19 cellular contexts compared by ENCODE assay signal in genomic region chr2:45845566-45845965, GRCh38.
DNase-seq lines count a peak whose midpoint lies in the region; ATAC-seq and TF ChIP-seq lines count a peak whose summit lies in the region.
"Had no signal": no experiment of that assay in that cellular context is flagged by ENCODE, and none has a peak within 500 bp of the region (broad histone marks: within the 10 kb centered on the region; RNA-seq: fewer than 3 reads in every experiment).

No MANE protein-coding gene starts in this region.

- H3K27me3 Mint-ChIP-seq in CD14-positive monocyte (ENCODE audit: low read depth in 3 of 3): no peaks in the 10 kb centered on the region

- DNase-seq in right lobe of liver (no peak), MM.1S (no peak), fibroblast of villous mesenchyme (ENCODE audit: low read depth) (peak; percentile 31), CD14-positive monocyte (ENCODE audit: low spot score) (no peak), NOMO-1 treated with dmso at 0.1 percent for 144 hours (lab: John Stamatoyannopoulos, UW; ENCODE audit: unreplicated experiment) (no peak), GM19240 (ENCODE audit: insufficient read length, low spot score) (no peak)
- DNase-seq: C1 segment of cervical spinal cord; DMS79; H7; HFFc6; IMR-90; NCI-H1105 treated with DMSO at 0.1 percent for 48 hours; NCI-H1694 treated with DMSO at 0.1 percent for 48 hours; NCI-H510A; NCI-H748 treated with DMSO at 0.1 percent for 48 hours; NK-92 treated with Interleukin-12 subunit alpha and Interleukin-12 subunit beta, amount 100 ng/mL, for 24 hours; SHP77 had no signal

- peak overlapping the region; percentile 17; the same call in 1 of the 2 replicates for H3K4me2 ChIP-seq in MM.1S (ENCODE audit: low read depth, low read length)

- H3K4me3 ChIP-seq in liver (ENCODE audit: low read depth in 1 of 3, low read length in 3 of 3): no peak overlapping the region
- H3K4me3 ChIP-seq in right lobe of liver: no peak overlapping the region
- H3K4me3 ChIP-seq in MM.1S (ENCODE audit: low read length): no peak overlapping the region
- no peak overlapping the region for H3K4me3 ChIP-seq in fibroblast of villous mesenchyme (ENCODE audit: low read depth, low read length)

- H3F3A ChIP-seq in MM.1S (ENCODE audit: insufficient read depth, low read length): peaks cover 15% of the 10 kb centered on the region

- no peak overlapping the region for H2AFZ ChIP-seq in MM.1S (ENCODE audit: low read length)

- H3K9me3 Mint-ChIP-seq in CD14-positive monocyte: peaks cover 0 to 2% (median 0%) of the 10 kb centered on the region in 7 donors

- H3K36me3 Mint-ChIP-seq in CD14-positive monocyte: peaks cover 6 to 17% of the 10 kb centered on the region in 2 donors

- no peak overlapping the region for H3K27ac ChIP-seq in liver (ENCODE audit: low read depth in 1 of 2, low read length in 2 of 2)
- no peak overlapping the region for H3K27ac ChIP-seq in right lobe of liver
- H3K27ac ChIP-seq in MM.1S (ENCODE audit: low read length): no peak overlapping the region

- H3K4me3 Mint-ChIP-seq in CD14-positive monocyte: no peak overlapping the region
- H3K4me3 Mint-ChIP-seq: HFFc6 had no signal

- no peaks in the 10 kb centered on the region for H4K20me1 ChIP-seq in MM.1S (ENCODE audit: insufficient read depth, low read length)

- peaks cover 53% of the 10 kb centered on the region for H3K4me1 Mint-ChIP-seq in CD14-positive monocyte

- H3K9me3 ChIP-seq in liver (ENCODE audit: control insufficient read depth in 4 of 4, low read length in 3 of 4) (no peaks in the 10 kb centered on the region), right lobe of liver (no peaks in the 10 kb centered on the region), MM.1S (replicated peaks; ENCODE audit: insufficient read depth, low read length) (no peaks in the 10 kb centered on the region)

- H3K79me2 ChIP-seq in MM.1S (ENCODE audit: low read length): no peaks in the 10 kb centered on the region

- H3K27me3 ChIP-seq in liver (ENCODE audit: control insufficient read depth in 4 of 4, insufficient read depth in 4 of 4, low read length in 3 of 4) (no peaks in the 10 kb centered on the region), right lobe of liver (no peaks in the 10 kb centered on the region), MM.1S (replicated peaks; ENCODE audit: insufficient read depth, low read length) (no peaks in the 10 kb centered on the region)

- H3K27ac Mint-ChIP-seq in CD14-positive monocyte: no peak overlapping the region
- H3K27ac Mint-ChIP-seq: HFFc6 had no signal

- no peak for TF ChIP-seq POLR2A in right lobe of liver (IDR thresholded peaks at IDR 0.05)

- ATAC-seq in right lobe of liver: no peak
- no peak for ATAC-seq in HG03342 (IDR thresholded peaks at IDR 0.05; ENCODE audit: unreplicated experiment)

- no peaks in the 10 kb centered on the region for H3K9me2 ChIP-seq in MM.1S (replicated peaks; ENCODE audit: insufficient read depth, low read length)

- H3K4me1 ChIP-seq in liver (ENCODE audit: control insufficient read depth in 4 of 4, insufficient read depth in 4 of 4, low read length in 3 of 4) (no peaks in the 10 kb centered on the region), right lobe of liver (no peaks in the 10 kb centered on the region), MM.1S (ENCODE audit: low read length) (peaks cover 23% of the 10 kb centered on the region)

- H3K9ac ChIP-seq in liver (ENCODE audit: low read depth in 1 of 2, low read length in 2 of 2) (no peak overlapping the region), MM.1S (ENCODE audit: low read length) (no peak overlapping the region)

- TF ChIP-seq CTCF in liver (IDR thresholded peaks at IDR 0.05; ENCODE audit: low read depth, low read length, missing input control) (no peak), right lobe of liver (IDR thresholded peaks at IDR 0.05) (no peak), MM.1S (IDR thresholded peaks at IDR 0.05; ENCODE audit: low read length) (no peak), fibroblast of villous mesenchyme (IDR thresholded peaks at IDR 0.05; ENCODE audit: insufficient read depth, low read depth, low read length) (no peak), CD14-positive monocyte (IDR thresholded peaks at IDR 0.05) (no peak)

- H3K36me3 ChIP-seq in liver (ENCODE audit: control insufficient read depth in 4 of 4, insufficient read depth in 3 of 4, low read depth in 1 of 4, low read length in 3 of 4) (peaks cover 0 to 5% (median 0%) of the 10 kb centered on the region in 4 donors), right lobe of liver (no peaks in the 10 kb centered on the region), MM.1S (replicated peaks; ENCODE audit: insufficient read depth, low read length) (no peaks in the 10 kb centered on the region)

- intact Hi-C loops in right lobe of liver (cut with DNase I): no loop called here
- intact Hi-C loops in CD14-positive monocyte (cut with micrococcal nuclease): no loop called here

- no peak for TF ChIP-seq RAD21 in liver (IDR thresholded peaks at IDR 0.05)

- WGBS in liver: 89% methylated on average over 6 of the region's 6 CpGs
- 74% methylated on average over 6 of the region's 6 CpGs for WGBS in right lobe of liver (ENCODE audit: insufficient coverage, low coverage, low lambda C conversion rate, missing lambda C conversion rate)

TF ChIP-seq in liver, 16 proteins besides CTCF, POLR2A, EP300 and RAD21:
- no peak for TF ChIP-seq GABPA (IDR thresholded peaks at IDR 0.05 in 1 of 2, conservative IDR thresholded peaks at IDR 0.05 in 1 of 2)
- no peak for TF ChIP-seq EGR1 (IDR thresholded peaks at IDR 0.05; ENCODE audit: low read depth in 2 of 2)
- peak; percentile 57 for TF ChIP-seq NR2F2 (IDR thresholded peaks at IDR 0.05)
- no peak for TF ChIP-seq HNF4A (conservative IDR thresholded peaks at IDR 0.05)
- TF ChIP-seq HNF4G (IDR thresholded peaks at IDR 0.05): no peak
- no peak for TF ChIP-seq SP1 (IDR thresholded peaks at IDR 0.05)
